8 cellular contexts compared by ENCODE assay signal in genomic region chr19:10388957-10389356, GRCh38. TPM values are rescaled to one million over a fixed set of nuclear protein-coding genes. Genes with fewer than 3 reads are reported as not detected.
DNase-seq lines count a peak whose midpoint lies in the region; ATAC-seq and TF ChIP-seq lines count a peak whose summit lies in the region.

No MANE protein-coding gene starts in this region.

- no peak for ATAC-seq in HG03135 (IDR thresholded peaks at IDR 0.05; ENCODE audit: unreplicated experiment)
- no peak for ATAC-seq in HG03521 (IDR thresholded peaks at IDR 0.05; ENCODE audit: unreplicated experiment)

- H3K4me3 ChIP-seq in GM12864 (ENCODE audit: low read depth, low read length) (no peak overlapping the region), right atrium auricular region (no peak overlapping the region), sigmoid colon (no peak overlapping the region)

- TF ChIP-seq EP300 in sigmoid colon (IDR thresholded peaks at IDR 0.05) = no peak

- TF ChIP-seq CTCF in GM12864 (IDR thresholded peaks at IDR 0.05; ENCODE audit: low read depth, low read length, missing control alignments) (peak; percentile 90), right atrium auricular region (IDR thresholded peaks at IDR 0.05) (peak; percentile 80 to 95), sigmoid colon (IDR thresholded peaks at IDR 0.05) (peak; percentile 78 to 94 (median 86))

- intact Hi-C loops in sigmoid colon (cut with DNase I) = loop anchor here (1.0 to 10.0 kb wide), 2 partner anchors 120 to 454 kb away; partner anchors contain the start of gene OLFM2

- H3K9me3 ChIP-seq in right atrium auricular region = no peaks in the 10 kb centered on the region
- no peaks in the 10 kb centered on the region for H3K9me3 ChIP-seq in sigmoid colon

- no peak for TF ChIP-seq POLR2A in sigmoid colon (IDR thresholded peaks at IDR 0.05)

- 1 to 3% methylated on average over 3 of the region's 3 CpGs for WGBS in sigmoid colon, 2 donors

- H3K27me3 ChIP-seq in right atrium auricular region (no peaks in the 10 kb centered on the region), sigmoid colon (no peaks in the 10 kb centered on the region)

- peak; percentile 62 for DNase-seq in GM12864 (ENCODE audit: low read depth)
- DNase-seq in NCI-H1694 (lab: John Stamatoyannopoulos, UW) = peak; percentile 75
- DNase-seq in T-helper 2 cell = peak; percentile 60 to 74 (median 69)
- peak in 54 of 56 donors; percentile 8 to 96 (median 64) for DNase-seq in amygdala (lab: John Stamatoyannopoulos, UW)
- DNase-seq in right atrium auricular region (ENCODE audit: low spot score) = peak; percentile 96
- peak; percentile 91 for DNase-seq in sigmoid colon

- peaks cover 32% of the 10 kb centered on the region for H3K36me3 ChIP-seq in right atrium auricular region
- H3K36me3 ChIP-seq in sigmoid colon = peaks cover 26 to 33% (median 29%) of the 10 kb centered on the region in 4 donors

- H3K4me1 ChIP-seq in right atrium auricular region (peaks cover 0 to 10% of the 10 kb centered on the region in 2 donors), sigmoid colon (peaks cover 0 to 4% (median 4%) of the 10 kb centered on the region in 4 donors)

- H3K27ac ChIP-seq in right atrium auricular region (no peak overlapping the region), sigmoid colon (no peak overlapping the region)

RNA-seq across cellular contexts. Expression of gene TYK2, which starts 8.6 kb away (rescaled TPM):
- total RNA-seq in right atrium auricular region (10 to 100 TPM; 31.7 to 58.8 TPM), sigmoid colon (100 to 1,000 TPM in 1 of 4 donors, 10 to 100 TPM in 3; 36.7 to 125 (median 50.3) TPM)
- polyA plus RNA-seq in sigmoid colon = 100 to 1,000 TPM in 1 of 3 donors, 10 to 100 TPM in 2; 35.6 to 117 (median 38.4) TPM

RNA-seq across cellular contexts. Expression of gene CDC37, which starts 14.4 kb away (rescaled TPM):
- total RNA-seq in right atrium auricular region (100 to 1,000 TPM; 130 to 131 TPM), sigmoid colon (100 to 1,000 TPM; 106 to 144 (median 118) TPM)
- polyA plus RNA-seq in sigmoid colon = 100 to 1,000 TPM; 129 to 294 (median 146) TPM

RNA-seq across cellular contexts. Expression of gene PDE4A, which starts 31.4 kb away (rescaled TPM):
- total RNA-seq in right atrium auricular region (1 to 10 TPM; 9.4 to 9.9 TPM), sigmoid colon (10 to 100 TPM in 3 of 4 donors, 1 to 10 TPM in 1; 7.6 to 14.7 (median 12.9) TPM)
- 1 to 10 TPM; 4.2 to 7.2 (median 6.2) TPM for polyA plus RNA-seq in sigmoid colon

RNA-seq across cellular contexts. Expression of gene ICAM3, which starts 49.5 kb away (rescaled TPM):
- total RNA-seq in right atrium auricular region (1 to 10 TPM; 5.3 to 7.1 TPM), sigmoid colon (1 to 10 TPM; 1.9 to 4.2 (median 3.4) TPM)
- 10 to 100 TPM; 24.5 to 45.2 (median 35.4) TPM for polyA plus RNA-seq in sigmoid colon

RNA-seq across cellular contexts. Expression of gene RAVER1, which starts 55.6 kb away (rescaled TPM):
- total RNA-seq in right atrium auricular region (10 to 100 TPM; 14.8 to 24.8 TPM), sigmoid colon (10 to 100 TPM; 10.0 to 28.5 (median 14.9) TPM)
- polyA plus RNA-seq in sigmoid colon = 10 to 100 TPM in 2 of 3 donors, 1 to 10 TPM in 1; 8.4 to 37.0 (median 14.8) TPM
